Comparison of ENCODE assay signal across 24 cellular contexts in genomic region chr5:72224946-72225427, GRCh38.
DNase-seq lines count a peak whose midpoint lies in the region; ATAC-seq and TF ChIP-seq lines count a peak whose summit lies in the region.
"Had no signal": no experiment of that assay in that cellular context is flagged by ENCODE, and none has a peak within 500 bp of the region (broad histone marks: within the 10 kb centered on the region; RNA-seq: fewer than 3 reads in every experiment).

No MANE protein-coding gene starts in this region.

- WGBS in thymus, result 94% methylated on average over 2 of the region's 2 CpGs

- H3K4me3 ChIP-seq in astrocyte of the spinal cord (ENCODE audit: low read depth, low read length), result no peak overlapping the region
- no peak overlapping the region for H3K4me3 ChIP-seq in thymus (ENCODE audit: low read length)
- H3K4me3 ChIP-seq: skin epidermis, uterus had no signal

- no peaks in the 10 kb centered on the region for H3K9me3 ChIP-seq in thymus (ENCODE audit: control insufficient read depth)
- H3K9me3 ChIP-seq: uterus had no signal

- no peaks in the 10 kb centered on the region for H3K4me1 ChIP-seq in thymus (ENCODE audit: control insufficient read depth, insufficient read depth, low read length)
- H3K4me1 ChIP-seq: uterus had no signal

- TF ChIP-seq CTCF in astrocyte of the spinal cord (IDR thresholded peaks at IDR 0.05; ENCODE audit: low read depth, low read length), result no peak

- no peaks in the 10 kb centered on the region for H3K9me3 Mint-ChIP-seq in stimulated activated naive CD8-positive, alpha-beta T cell treated with anti-CD3 and anti-CD28 coated beads, Interleukin-15, Interleukin-2, amounts not matched to agents 100 ng/mL and 50 ng/mL, for 24 hours
- H3K9me3 Mint-ChIP-seq in stimulated activated naive CD8-positive, alpha-beta T cell treated with anti-CD3 and anti-CD28 coated beads, Interleukin-15, amount 100 ng/mL, for 72 hours, result no peaks in the 10 kb centered on the region
- H3K9me3 Mint-ChIP-seq: CD14-positive monocyte; central memory CD8-positive, alpha-beta T cell; naive thymus-derived CD8-positive, alpha-beta T cell had no signal

- no peak overlapping the region for H3K4me3 Mint-ChIP-seq in stimulated activated naive CD8-positive, alpha-beta T cell treated with anti-CD3 and anti-CD28 coated beads, Interleukin-15, Interleukin-2, amounts not matched to agents 100 ng/mL and 50 ng/mL, for 24 hours
- no peak overlapping the region for H3K4me3 Mint-ChIP-seq in stimulated activated naive CD8-positive, alpha-beta T cell treated with anti-CD3 and anti-CD28 coated beads, Interleukin-15, amount 100 ng/mL, for 72 hours
- H3K4me3 Mint-ChIP-seq: CD14-positive monocyte; central memory CD8-positive, alpha-beta T cell; naive thymus-derived CD8-positive, alpha-beta T cell had no signal

- H3K27me3 Mint-ChIP-seq in stimulated activated naive CD8-positive, alpha-beta T cell treated with anti-CD3 and anti-CD28 coated beads, Interleukin-15, Interleukin-2, amounts not matched to agents 100 ng/mL and 50 ng/mL, for 24 hours, result no peaks in the 10 kb centered on the region
- H3K27me3 Mint-ChIP-seq in stimulated activated naive CD8-positive, alpha-beta T cell treated with anti-CD3 and anti-CD28 coated beads, Interleukin-15, amount 100 ng/mL, for 72 hours, result no peaks in the 10 kb centered on the region
- H3K27me3 Mint-ChIP-seq: central memory CD8-positive, alpha-beta T cell; naive thymus-derived CD8-positive, alpha-beta T cell had no signal

- ATAC-seq in stimulated activated naive CD8-positive, alpha-beta T cell treated with anti-CD3 and anti-CD28 coated beads, Interleukin-15, amount 100 ng/mL, for 72 hours, result no peak
- ATAC-seq: naive thymus-derived CD8-positive, alpha-beta T cell had no signal

- H3K36me3 Mint-ChIP-seq in stimulated activated naive CD8-positive, alpha-beta T cell treated with anti-CD3 and anti-CD28 coated beads, Interleukin-15, Interleukin-2, amounts not matched to agents 100 ng/mL and 50 ng/mL, for 24 hours (ENCODE audit: low read depth), result peaks cover 92% of the 10 kb centered on the region

- peaks cover 26% of the 10 kb centered on the region for H3K36me3 ChIP-seq in thymus (ENCODE audit: control insufficient read depth, insufficient read depth)
- H3K36me3 ChIP-seq: uterus had no signal

- H3K27me3 ChIP-seq in thymus (ENCODE audit: control insufficient read depth, insufficient read depth), result no peaks in the 10 kb centered on the region
- H3K27me3 ChIP-seq: uterus had no signal

- peak overlapping the region; percentile 33 for H3K27ac ChIP-seq in thymus (ENCODE audit: low read depth)
- H3K27ac ChIP-seq: RWPE1, skin epidermis, uterus had no signal

- in situ Hi-C loops in astrocyte of the spinal cord (cut with HindIII; ENCODE audit: low sequenced_read_pairs), result no loop called here

- no peaks in the 10 kb centered on the region for H3K4me1 Mint-ChIP-seq in stimulated activated naive CD8-positive, alpha-beta T cell treated with anti-CD3 and anti-CD28 coated beads, Interleukin-15, Interleukin-2, amounts not matched to agents 100 ng/mL and 50 ng/mL, for 24 hours (ENCODE audit: low read depth)
- H3K4me1 Mint-ChIP-seq in stimulated activated naive CD8-positive, alpha-beta T cell treated with anti-CD3 and anti-CD28 coated beads, Interleukin-15, amount 100 ng/mL, for 72 hours, result no peaks in the 10 kb centered on the region
- H3K4me1 Mint-ChIP-seq: central memory CD8-positive, alpha-beta T cell had no signal

- no peak for DNase-seq in stimulated activated naive CD8-positive, alpha-beta T cell treated with anti-CD3 and anti-CD28 coated beads, Interleukin-15, amount 100 ng/mL, for 72 hours
- DNase-seq in astrocyte of the spinal cord (ENCODE audit: low read depth, low spot score) (peak; percentile 82), hepatic stellate cell (ENCODE audit: low spot score) (peak; percentile 22), NCI-H774 (lab: John Stamatoyannopoulos, UW) (no peak), iPS-NIHi7 (ENCODE audit: extremely low spot score) (no peak), CD1c-positive myeloid dendritic cell (ENCODE audit: extremely low spot score) (no peak)
- DNase-seq: 8988T; activated effector memory CD4-positive, alpha-beta T cell treated with anti-CD3 and anti-CD28 coated beads, Interleukin-2, amount 50 U/mL, for 16 hours; amygdala; effector memory CD4-positive, alpha-beta T cell; hippocampal formation; kidney; mammary epithelial cell; naive thymus-derived CD8-positive, alpha-beta T cell; NCI-H2029 treated with DMSO at 0.1 percent for 48 hours; NCI-H446 treated with DMSO at 0.1 percent for 48 hours; stimulated activated CD4-positive, alpha-beta T cell treated with anti-CD3 and anti-CD28 coated beads, Interleukin-4, amount 100 ng/mL, for 1 hour; uterus had no signal

- peak overlapping the region; percentile 53 for H3K27ac Mint-ChIP-seq in stimulated activated naive CD8-positive, alpha-beta T cell treated with anti-CD3 and anti-CD28 coated beads, Interleukin-15, Interleukin-2, amounts not matched to agents 100 ng/mL and 50 ng/mL, for 24 hours
- H3K27ac Mint-ChIP-seq in stimulated activated naive CD8-positive, alpha-beta T cell treated with anti-CD3 and anti-CD28 coated beads, Interleukin-15, amount 100 ng/mL, for 72 hours, result no peak overlapping the region
- H3K27ac Mint-ChIP-seq: CD14-positive monocyte had no signal

Comparison
In these comparisons a context has a peak if more than half of its experiments do, and no peak if none do; other contexts are left out.
1. DNase-seq: peak in astrocyte of the spinal cord (single experiment) and hepatic stellate cell (single experiment); none in stimulated activated naive CD8-positive, alpha-beta T cell treated with anti-CD3 and anti-CD28 coated beads, Interleukin-15, amount 100 ng/mL, for 72 hours (0 of 2), NCI-H774 (single experiment), iPS-NIHi7 (single experiment) and CD1c-positive myeloid dendritic cell (single experiment).